ENCODE assay signal across 9 cellular contexts in the genomic region with DNA sequence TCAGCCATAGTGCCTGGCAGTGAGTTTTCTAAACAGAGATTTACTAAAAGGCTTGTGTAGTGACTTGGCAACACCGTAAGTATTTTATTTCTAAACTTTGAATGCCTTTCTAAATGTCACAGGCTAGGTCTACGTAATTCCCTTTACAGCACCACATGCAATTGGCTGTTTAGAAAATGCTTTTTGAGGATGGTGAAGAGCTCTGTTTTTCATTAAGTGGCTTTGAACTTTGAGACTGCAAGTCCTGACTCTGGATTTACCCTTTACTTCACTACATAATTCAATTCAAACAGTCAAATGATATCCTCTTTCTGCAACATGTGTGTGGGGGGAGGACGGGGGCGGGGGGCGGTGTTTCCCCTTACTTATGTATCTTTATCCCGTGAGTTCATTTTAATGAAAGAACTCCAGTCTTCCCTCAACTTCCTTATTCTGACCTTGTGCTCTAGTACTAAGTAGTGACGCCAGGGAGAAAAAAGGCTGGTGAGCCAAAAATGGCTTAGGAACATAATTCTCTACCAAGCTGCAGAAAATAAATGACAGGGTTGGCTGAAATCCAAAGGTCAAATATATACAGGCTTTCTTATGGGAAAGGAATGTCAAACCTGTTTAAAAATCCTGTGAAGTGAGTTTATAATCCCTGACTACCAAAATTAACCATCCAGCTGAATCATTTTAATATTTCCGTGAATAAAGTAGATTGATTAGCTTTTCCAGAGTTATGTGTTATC.
A peak's percentile ranks its signal among the peaks of the same experiment; 100 is the strongest.
DNase-seq lines count a peak whose midpoint lies in the region; ATAC-seq lines count a peak whose summit lies in the region.
"Had no signal": no experiment of that assay in that cellular context is flagged by ENCODE, and none has a peak within 500 bp of the region (broad histone marks: within the 10 kb centered on the region; RNA-seq: fewer than 3 reads in every experiment).

No MANE protein-coding gene starts in this region.

- no peaks in the 10 kb centered on the region for H3K36me3 Mint-ChIP-seq in T-helper 2 cell treated with Interferon-gamma antibody and Interleukin-4, amounts not matched to agents 5 μg/mL and 100 μg/mL, for 36 hours (ENCODE audit: low read depth)
- no peaks in the 10 kb centered on the region for H3K36me3 Mint-ChIP-seq in activated naive CD8-positive, alpha-beta T cell treated with anti-CD3 and anti-CD28 coated beads, Interleukin-2, amount 50 U/mL, for 24 hours (ENCODE audit: low read depth)
- H3K36me3 Mint-ChIP-seq in T-helper 17 cell (ENCODE audit: low read depth) = no peaks in the 10 kb centered on the region

- no peak overlapping the region for H3K27ac Mint-ChIP-seq in T-helper 2 cell treated with Interferon-gamma antibody and Interleukin-4, amounts not matched to agents 5 μg/mL and 100 μg/mL, for 36 hours
- H3K27ac Mint-ChIP-seq in activated naive CD8-positive, alpha-beta T cell treated with anti-CD3 and anti-CD28 coated beads, Interleukin-2, amount 50 U/mL, for 24 hours = no peak overlapping the region
- no peak overlapping the region for H3K27ac Mint-ChIP-seq in T-helper 17 cell

- no peaks in the 10 kb centered on the region for H3K9me3 ChIP-seq in T-helper 17 cell (ENCODE audit: control insufficient read depth, low read length, poor library complexity, severe bottlenecking)

- ATAC-seq in activated naive CD8-positive, alpha-beta T cell treated with anti-CD3 and anti-CD28 coated beads, Interleukin-2, amount 50 U/mL, for 24 hours = no peak
- ATAC-seq in T-helper 17 cell (no peak), HG03457 (IDR thresholded peaks at IDR 0.05; ENCODE audit: unreplicated experiment) (no peak)
- ATAC-seq: Panc1 had no signal

- no peaks in the 10 kb centered on the region for H3K9me3 Mint-ChIP-seq in T-helper 2 cell treated with Interferon-gamma antibody and Interleukin-4, amounts not matched to agents 5 μg/mL and 100 μg/mL, for 36 hours
- H3K9me3 Mint-ChIP-seq in activated naive CD8-positive, alpha-beta T cell treated with anti-CD3 and anti-CD28 coated beads, Interleukin-2, amount 50 U/mL, for 24 hours = no peaks in the 10 kb centered on the region

- no peaks in the 10 kb centered on the region for H3K27me3 Mint-ChIP-seq in T-helper 2 cell treated with Interferon-gamma antibody and Interleukin-4, amounts not matched to agents 5 μg/mL and 100 μg/mL, for 36 hours (ENCODE audit: low read depth)
- H3K27me3 Mint-ChIP-seq in activated naive CD8-positive, alpha-beta T cell treated with anti-CD3 and anti-CD28 coated beads, Interleukin-2, amount 50 U/mL, for 24 hours = no peaks in the 10 kb centered on the region
- no peaks in the 10 kb centered on the region for H3K27me3 Mint-ChIP-seq in T-helper 17 cell

- H3K4me3 Mint-ChIP-seq in T-helper 2 cell treated with Interferon-gamma antibody and Interleukin-4, amounts not matched to agents 5 μg/mL and 100 μg/mL, for 36 hours = no peak overlapping the region
- H3K4me3 Mint-ChIP-seq in activated naive CD8-positive, alpha-beta T cell treated with anti-CD3 and anti-CD28 coated beads, Interleukin-2, amount 50 U/mL, for 24 hours = no peak overlapping the region
- no peak overlapping the region for H3K4me3 Mint-ChIP-seq in T-helper 17 cell

- DNase-seq in COLO829 (ENCODE audit: low spot score) = peak; percentile 87
- DNase-seq in M059J (ENCODE audit: low read depth) = peak; percentile 80
- DNase-seq in brain pericyte (ENCODE audit: low read depth, low spot score) = peak; percentile 37
- DNase-seq in lung microvascular endothelial cell (ENCODE audit: low read depth in 2 of 2) = peak; percentile 44 to 95
- DNase-seq in T-helper 2 cell treated with Interferon-gamma antibody and Interleukin-4, amounts not matched to agents 5 μg/mL and 100 μg/mL, for 36 hours (ENCODE audit: low spot score) = no peak
- DNase-seq in activated naive CD8-positive, alpha-beta T cell treated with anti-CD3 and anti-CD28 coated beads, Interleukin-2, amount 50 U/mL, for 24 hours = no peak
- no peak for DNase-seq in T-helper 17 cell

- H3K4me1 Mint-ChIP-seq in T-helper 2 cell treated with Interferon-gamma antibody and Interleukin-4, amounts not matched to agents 5 μg/mL and 100 μg/mL, for 36 hours (ENCODE audit: low read depth) = no peaks in the 10 kb centered on the region
- no peaks in the 10 kb centered on the region for H3K4me1 Mint-ChIP-seq in activated naive CD8-positive, alpha-beta T cell treated with anti-CD3 and anti-CD28 coated beads, Interleukin-2, amount 50 U/mL, for 24 hours
- H3K4me1 Mint-ChIP-seq in T-helper 17 cell = no peaks in the 10 kb centered on the region

Comparison
In these comparisons a context has a peak if more than half of its experiments do, and no peak if none do; other contexts are left out.
1. DNase-seq: peak in COLO829 (single experiment), M059J (single experiment), brain pericyte (single experiment) and lung microvascular endothelial cell (2 of 2); none in T-helper 2 cell treated with Interferon-gamma antibody and Interleukin-4, amounts not matched to agents 5 μg/mL and 100 μg/mL, for 36 hours (single experiment), activated naive CD8-positive, alpha-beta T cell treated with anti-CD3 and anti-CD28 coated beads, Interleukin-2, amount 50 U/mL, for 24 hours (single experiment) and T-helper 17 cell (0 of 3).